Comparison of ENCODE assay signal across 9 cellular contexts in genomic region chr3:30628931-30629590, GRCh38. TPM values are rescaled to one million over a fixed set of nuclear protein-coding genes. Genes with fewer than 3 reads are reported as not detected.
A peak's percentile ranks its signal among the peaks of the same experiment; 100 is the strongest.
DNase-seq lines count a peak whose midpoint lies in the region; ATAC-seq, FAIRE-seq and TF ChIP-seq lines count a peak whose summit lies in the region.
"Had no signal": no experiment of that assay in that cellular context is flagged by ENCODE, and none has a peak within 500 bp of the region (broad histone marks: within the 10 kb centered on the region; RNA-seq: fewer than 3 reads in every experiment).

No MANE protein-coding gene starts in this region.

- H3K4me3 ChIP-seq in HFF-Myc (replicated peaks; ENCODE audit: low read depth, low read length) (no peak overlapping the region), fibroblast of the aortic adventitia (ENCODE audit: low read depth, low read length) (no peak overlapping the region), gastrocnemius medialis (no peak overlapping the region)

- peak overlapping the region; percentile 99 for H3K27ac Mint-ChIP-seq in T-helper 1 cell treated with Interleukin-12 subunit alpha and Interleukin-12 subunit beta and Interleukin-4 antibody, amounts not matched to agents 30 μg/mL and 1 μg/mL, for 36 hours

- peak overlapping the region; percentile 62 for H3K4me3 Mint-ChIP-seq in T-helper 1 cell treated with Interleukin-12 subunit alpha and Interleukin-12 subunit beta and Interleukin-4 antibody, amounts not matched to agents 30 μg/mL and 1 μg/mL, for 36 hours

- H3K9me3 Mint-ChIP-seq in T-helper 1 cell treated with Interleukin-12 subunit alpha and Interleukin-12 subunit beta and Interleukin-4 antibody, amounts not matched to agents 30 μg/mL and 1 μg/mL, for 36 hours = no peaks in the 10 kb centered on the region

- no peaks in the 10 kb centered on the region for H3K27me3 ChIP-seq in gastrocnemius medialis

- H3K27me3 Mint-ChIP-seq in T-helper 1 cell treated with Interleukin-12 subunit alpha and Interleukin-12 subunit beta and Interleukin-4 antibody, amounts not matched to agents 30 μg/mL and 1 μg/mL, for 36 hours (ENCODE audit: low read depth) = no peaks in the 10 kb centered on the region

- H3K36me3 Mint-ChIP-seq in T-helper 1 cell treated with Interleukin-12 subunit alpha and Interleukin-12 subunit beta and Interleukin-4 antibody, amounts not matched to agents 30 μg/mL and 1 μg/mL, for 36 hours (ENCODE audit: low read depth) = peaks cover 50% of the 10 kb centered on the region

- TF ChIP-seq POLR2A in gastrocnemius medialis (IDR thresholded peaks at IDR 0.05) = no peak

- no peak for FAIRE-seq in GM19239 (lab: Jason Lieb, UNC)

- H3K9me3 ChIP-seq in gastrocnemius medialis = no peaks in the 10 kb centered on the region

- peak overlapping the region; percentile 52 to 76 (median 68) for H3K27ac ChIP-seq in gastrocnemius medialis

- ATAC-seq in gastrocnemius medialis (peak; percentile 41 to 64), GM18502 (IDR thresholded peaks at IDR 0.05; ENCODE audit: poor library complexity, unreplicated experiment) (no peak), GM21786 (IDR thresholded peaks at IDR 0.05; ENCODE audit: unreplicated experiment) (no peak)

- TF ChIP-seq CTCF in HFF-Myc (IDR thresholded peaks at IDR 0.05; ENCODE audit: low read depth, low read length, missing control alignments) = peak; percentile 11
- TF ChIP-seq CTCF in fibroblast of the aortic adventitia (IDR thresholded peaks at IDR 0.05; ENCODE audit: insufficient read depth, low read length) = peak; percentile 29
- peak in 1 of 5 experiments; percentile 30 for TF ChIP-seq CTCF in gastrocnemius medialis (IDR thresholded peaks at IDR 0.05 in 4 of 5, conservative IDR thresholded peaks at IDR 0.05 in 1 of 5)

- in situ Hi-C loops in gastrocnemius medialis (cut with MboI; ENCODE audit: low sequenced_read_pairs in 4 of 4) = no loop called here

- DNase-seq in HFF-Myc (ENCODE audit: extremely low read depth, low read depth) = no peak
- peak; percentile 49 for DNase-seq in fibroblast of the aortic adventitia (ENCODE audit: low read depth)
- DNase-seq in gastrocnemius medialis = no peak
- DNase-seq in GM19239 (ENCODE audit: insufficient read length, low spot score) = no peak
- no peak for DNase-seq in NCI-H526 (lab: John Stamatoyannopoulos, UW)

- H3K4me1 ChIP-seq in gastrocnemius medialis = peaks cover 63 to 88% of the 10 kb centered on the region in 2 donors
- H3K4me1 ChIP-seq: parathyroid adenoma had no signal

- no peaks in the 10 kb centered on the region for H3K36me3 ChIP-seq in gastrocnemius medialis

- intact Hi-C loops in gastrocnemius medialis (cut with DNase I; ENCODE audit: low total_unique reads) = no loop called here

- peaks cover 71% of the 10 kb centered on the region for H3K4me1 Mint-ChIP-seq in T-helper 1 cell treated with Interleukin-12 subunit alpha and Interleukin-12 subunit beta and Interleukin-4 antibody, amounts not matched to agents 30 μg/mL and 1 μg/mL, for 36 hours (ENCODE audit: low read depth)

RNA-seq across cellular contexts. Expression of gene TGFBR2, which starts 22.7 kb away (rescaled TPM):
- 119 and 393 TPM in 2 replicates for total RNA-seq in fibroblast of the aortic adventitia (ENCODE audit: low replicate concordance)
- 10 to 100 TPM; 38.3 to 53.8 (median 47.2) TPM for total RNA-seq in gastrocnemius medialis

Comparison
In these comparisons a context has a peak if more than half of its experiments do, and no peak if none do; other contexts are left out.
1. ATAC-seq: peak in gastrocnemius medialis (2 of 2); none in GM18502 (single experiment) and GM21786 (single experiment).